In genomic region chr5:39469173-39469572, GRCh38 we compare ENCODE assay signal across 16 cellular contexts. TPM values are rescaled to one million over a fixed set of nuclear protein-coding genes. Genes with fewer than 3 reads are reported as not detected.
DNase-seq lines count a peak whose midpoint lies in the region; ATAC-seq and TF ChIP-seq lines count a peak whose summit lies in the region.
"Had no signal": no experiment of that assay in that cellular context is flagged by ENCODE, and none has a peak within 500 bp of the region (broad histone marks: within the 10 kb centered on the region; RNA-seq: fewer than 3 reads in every experiment).

No MANE protein-coding gene starts in this region.

- peak overlapping the region in 1 of 2 donors; percentile 15 for H3K4me3 Mint-ChIP-seq in CD14-positive monocyte

- no peak for DNase-seq in CD14-positive monocyte (ENCODE audit: low spot score)
- peak; percentile 57 to 68 for DNase-seq in Kasumi-1 (lab: John Stamatoyannopoulos, UW)
- DNase-seq in OCI-M1 (lab: John Stamatoyannopoulos, UW), result peak; percentile 12
- no peak for DNase-seq in left lung
- no peak for DNase-seq in glomerular visceral epithelial cell (ENCODE audit: extremely low spot score)
- DNase-seq in NCI-H146 treated with DMSO at 0.1 percent for 48 hours (lab: John Stamatoyannopoulos, UW; ENCODE audit: unreplicated experiment), result no peak
- DNase-seq: C1 segment of cervical spinal cord; DMS79 treated with DMSO at 0.1 percent for 48 hours; NCI-H1105; NCI-H1694; NCI-H2081 treated with DMSO at 0.1 percent for 48 hours; NCI-H510A; NCI-H748 treated with DMSO at 0.1 percent for 48 hours; NK-92 treated with Interleukin-12 subunit alpha and Interleukin-12 subunit beta, amount 100 ng/mL, for 24 hours had no signal

- intact Hi-C loops in CD14-positive monocyte (cut with micrococcal nuclease), result loop anchor here in 1 of 2 donors (10.0 kb wide), 2 partner anchors 54 to 76 kb away; no protein-coding TSS in a partner anchor
- intact Hi-C loops in left lung (cut with DNase I), result no loop called here

- H3K27ac Mint-ChIP-seq in CD14-positive monocyte, result peak overlapping the region in 5 of 7 donors; percentile 7 to 50 (median 24)

- peaks cover 48% of the 10 kb centered on the region for H3K4me1 Mint-ChIP-seq in CD14-positive monocyte

- peaks cover 0 to 3% (median 0%) of the 10 kb centered on the region in 3 donors for H3K27me3 Mint-ChIP-seq in CD14-positive monocyte (ENCODE audit: low read depth in 3 of 3)

- no peaks in the 10 kb centered on the region for H3K36me3 Mint-ChIP-seq in CD14-positive monocyte

- H3K36me3 ChIP-seq in left lung, result no peaks in the 10 kb centered on the region

- no peak overlapping the region for H3K4me3 ChIP-seq in left lung

- peaks cover 0 to 15% of the 10 kb centered on the region in 2 donors for H3K4me1 ChIP-seq in left lung

- no peaks in the 10 kb centered on the region for H3K27me3 ChIP-seq in left lung

- ATAC-seq in left lung (peak; percentile 33), HG03432 (IDR thresholded peaks at IDR 0.05; ENCODE audit: unreplicated experiment) (no peak)

- peaks cover 0 to 1% (median 0%) of the 10 kb centered on the region in 7 donors for H3K9me3 Mint-ChIP-seq in CD14-positive monocyte

- no peaks in the 10 kb centered on the region for H3K9me3 ChIP-seq in left lung

- peak overlapping the region in 1 of 2 donors; percentile 65 for H3K27ac ChIP-seq in left lung
- H3K27ac ChIP-seq: HL-60 had no signal

- TF ChIP-seq CTCF in CD14-positive monocyte (IDR thresholded peaks at IDR 0.05) (no peak), left lung (IDR thresholded peaks at IDR 0.05) (no peak)

RNA-seq across cellular contexts. Expression of gene DAB2, which starts 44.4 kb away (rescaled TPM):
- polyA plus RNA-seq in CD14-positive monocyte, result 1 to 10 TPM in 1 of 2 donors, under 1 TPM in 1; 0.98 to 3.0 TPM
- total RNA-seq in left lung, result 100 to 1,000 TPM; 159 to 162 TPM

Comparison
In these comparisons a context has a peak if more than half of its experiments do, and no peak if none do; other contexts are left out.
1. DNase-seq: peak in Kasumi-1 (2 of 2) and OCI-M1 (single experiment); none in CD14-positive monocyte (single experiment), left lung (0 of 2), glomerular visceral epithelial cell (single experiment) and NCI-H146 treated with DMSO at 0.1 percent for 48 hours (single experiment).